Comparison of ENCODE assay signal across 23 cellular contexts in genomic region chr3:18585019-18585968, GRCh38.
"Had no signal": no experiment of that assay in that cellular context is flagged by ENCODE, and none has a peak within 500 bp of the region (broad histone marks: within the 10 kb centered on the region; RNA-seq: fewer than 3 reads in every experiment).

No MANE protein-coding gene starts in this region.

- DNase-seq: activated CD4-positive, alpha-beta T cell treated with anti-CD3 and anti-CD28 coated beads, Interleukin-2, amount 10 ng/mL, durations not matched to agents 7 days and 5 days; activated CD8-positive, alpha-beta memory T cell treated with anti-CD3 and anti-CD28 coated beads for 24 hours; activated effector memory CD4-positive, alpha-beta T cell treated with Interleukin-2 at 50 U/mL for 16 hours; activated naive CD4-positive, alpha-beta T cell; amygdala; MM.1S; NCI-H1105; NCI-H1436; NCI-H1694 treated with DMSO at 0.1 percent for 48 hours; NCI-H510A treated with DMSO at 0.1 percent for 48 hours; NCI-H69; NK-92 treated with Interleukin-12 subunit alpha and Interleukin-12 subunit beta, amount 100 ng/mL, for 24 hours; OCI-M1; Peyer's patch; Right ventricle myocardium superior; SJCRH30; SK-N-SH had no signal

- H3K27ac Mint-ChIP-seq: activated CD4-positive, alpha-beta T cell treated with anti-CD3 and anti-CD28 coated beads, Interleukin-2, amount 10 ng/mL, durations not matched to agents 7 days and 5 days; activated naive CD8-positive, alpha-beta T cell; brain; IgD-negative memory B cell had no signal

- H3K27me3 Mint-ChIP-seq: activated CD4-positive, alpha-beta T cell treated with anti-CD3 and anti-CD28 coated beads, Interleukin-2, amount 10 ng/mL, durations not matched to agents 7 days and 5 days; activated naive CD8-positive, alpha-beta T cell; brain; central memory CD8-positive, alpha-beta T cell; IgD-negative memory B cell had no signal

- FAIRE-seq: astrocyte had no signal

- ATAC-seq: activated CD4-positive, CD25-positive, alpha-beta regulatory T cell treated with anti-CD3 and anti-CD28 coated beads, Interleukin-2, amount 50 U/mL, for 24 hours had no signal

- H3K36me3 Mint-ChIP-seq: brain, IgD-negative memory B cell had no signal

- H3K4me1 Mint-ChIP-seq: IgD-negative memory B cell had no signal

- H3K4me3 Mint-ChIP-seq: activated CD4-positive, alpha-beta T cell treated with anti-CD3 and anti-CD28 coated beads, Interleukin-2, amount 10 ng/mL, durations not matched to agents 7 days and 5 days; activated naive CD8-positive, alpha-beta T cell; brain; central memory CD8-positive, alpha-beta T cell; IgD-negative memory B cell had no signal
